In genomic region chr4:2366252-2367192, GRCh38 we compare ENCODE assay signal across 17 cellular contexts. TPM values are rescaled to one million over a fixed set of nuclear protein-coding genes. Genes with fewer than 3 reads are reported as not detected.
DNase-seq lines count a peak whose midpoint lies in the region; ATAC-seq, FAIRE-seq and TF ChIP-seq lines count a peak whose summit lies in the region.
"Had no signal": no experiment of that assay in that cellular context is flagged by ENCODE, and none has a peak within 500 bp of the region (broad histone marks: within the 10 kb centered on the region; RNA-seq: fewer than 3 reads in every experiment).

No MANE protein-coding gene starts in this region.

- H3K4me3 ChIP-seq in BLaER1 = no peak overlapping the region
- H3K4me3 ChIP-seq in K562 = no peak overlapping the region
- H3K4me3 ChIP-seq in lower lobe of right lung = no peak overlapping the region
- H3K4me3 ChIP-seq: psoas muscle, upper lobe of left lung had no signal

- no peak for TF ChIP-seq EP300 in K562 (IDR thresholded peaks at IDR 0.05; ENCODE audit: low read length)

- H3K36me3 ChIP-seq in BLaER1 = no peaks in the 10 kb centered on the region
- H3K36me3 ChIP-seq in K562 (ENCODE audit: control insufficient read depth, insufficient read depth, low read length) = peaks cover 14% of the 10 kb centered on the region; the same call in 1 of the 3 replicates
- H3K36me3 ChIP-seq in lower lobe of right lung = no peaks in the 10 kb centered on the region

- BruUV-seq in K562 (replicated peaks; lab: Mats Ljungman, UMichigan) = no TSS peak

- no peaks in the 10 kb centered on the region for H3K27me3 ChIP-seq in BLaER1
- H3K27me3 ChIP-seq in K562 (ENCODE audit: control insufficient read depth in 2 of 2, insufficient read depth in 2 of 2, low read length in 2 of 2) = no peaks in the 10 kb centered on the region
- no peaks in the 10 kb centered on the region for H3K27me3 ChIP-seq in lower lobe of right lung (ENCODE audit: low read depth)
- H3K27me3 ChIP-seq: upper lobe of left lung had no signal

- in situ Hi-C loops in K562 (cut with MboI) = no loop called here

- H2AFZ ChIP-seq in K562 (ENCODE audit: low read depth, low read length) = no peak overlapping the region

- ATAC-seq in K562 (no peak), lower lobe of right lung (no peak), Right ventricle myocardium inferior (no peak), HG03095 (IDR thresholded peaks at IDR 0.05; ENCODE audit: unreplicated experiment) (no peak), GM18517 (IDR thresholded peaks at IDR 0.05; ENCODE audit: unreplicated experiment) (no peak)
- ATAC-seq: activated CD8-positive, alpha-beta memory T cell treated with anti-CD3 and anti-CD28 coated beads, Interleukin-2, amount 10 ng/mL, durations not matched to agents 7 days and 5 days; psoas muscle had no signal

- H3K4me2 ChIP-seq in BLaER1 (peak overlapping the region; percentile 19), K562 (ENCODE audit: insufficient read depth, low read length) (no peak overlapping the region)

- POLR2A ChIA-PET in K562 (lab: Yijun Ruan, JAX) = interaction anchor here (0.6 to 1.1 kb wide), 4 partner anchors 14 to 124 kb away, joined by 3 to 4 read pairs (median 3); no protein-coding TSS in a partner anchor

- no peak for TF ChIP-seq CTCF in K562 (IDR thresholded peaks at IDR 0.05 in 2 of 3, conservative IDR thresholded peaks at IDR 0.05 in 1 of 3; ENCODE audit: insufficient read depth in 2 of 3, low read depth in 1 of 3, low read length in 3 of 3)
- no peak for TF ChIP-seq CTCF in lower lobe of right lung (IDR thresholded peaks at IDR 0.05)

- intact Hi-C loops in K562 (cut with micrococcal nuclease) (no loop called here), lower lobe of right lung (cut with DNase I) (no loop called here), Right ventricle myocardium inferior (cut with DNase I) (no loop called here)

- H3K9ac ChIP-seq in BLaER1 (no peak overlapping the region), K562 (ENCODE audit: insufficient read depth in 1 of 2, low read depth in 2 of 2, low read length in 2 of 2) (no peak overlapping the region)

- peaks cover 10% of the 10 kb centered on the region; the same call in 1 of the 2 replicates for H3K4me1 ChIP-seq in BLaER1
- H3K4me1 ChIP-seq in K562 (replicated peaks in 1 of 2; ENCODE audit: control insufficient read depth in 2 of 2, insufficient read depth in 2 of 2, low read length in 2 of 2) = peaks cover 18 to 49% of the 10 kb centered on the region in 2 experiments; a peak in 4 of 5 replicates
- H3K4me1 ChIP-seq in lower lobe of right lung = peaks cover 27% of the 10 kb centered on the region

- CTCF ChIA-PET in K562 (lab: Yijun Ruan, JAX; ENCODE audit: low intra/inter-chr PET ratio) = no interaction called here

- TF ChIP-seq RAD21 in K562 (CRISPR knock-in tag; conservative IDR thresholded peaks at IDR 0.05 in 1 of 2, IDR thresholded peaks at IDR 0.05 in 1 of 2) = no peak

- peak; percentile 65 for FAIRE-seq in K562 (lab: Jason Lieb, UNC)

- TF ChIP-seq POLR2A in K562 (conservative IDR thresholded peaks at IDR 0.05) = no peak

- H3K9me3 ChIP-seq in BLaER1 (peaks cover 16% of the 10 kb centered on the region), K562 (replicated peaks; ENCODE audit: control insufficient read depth, insufficient read depth, low read depth, low read length) (peaks cover 3% of the 10 kb centered on the region; the same call in 1 of the 2 replicates), lower lobe of right lung (peaks cover 8% of the 10 kb centered on the region)

- H4K20me1 ChIP-seq in BLaER1 (no peaks in the 10 kb centered on the region), K562 (replicated peaks; ENCODE audit: control insufficient read depth, insufficient read depth, low read length) (no peaks in the 10 kb centered on the region)

- 69% methylated on average over 20 of the region's 20 CpGs for WGBS in K562 (ENCODE audit: insufficient coverage, low coverage, missing lambda C conversion rate)

- DNase-seq in NAMALWA (ENCODE audit: low spot score) (peak; percentile 26), K562 (ENCODE audit: extremely low read depth in 1 of 4, low spot score in 3 of 4) (no peak), lower lobe of right lung (peak; percentile 38), Right ventricle myocardium inferior (ENCODE audit: missing footprints) (no peak), SIG-M5 treated with dmso at 0.1 percent for 504 hours (lab: John Stamatoyannopoulos, UW; ENCODE audit: unreplicated experiment) (no peak)
- DNase-seq: ACHN; activated CD8-positive, alpha-beta memory T cell treated with anti-CD3 and anti-CD28 coated beads, Interleukin-2, amount 10 ng/mL, durations not matched to agents 7 days and 5 days; cortex of kidney; DMS153; NCI-H187 treated with DMSO at 0.1 percent for 48 hours; psoas muscle; stimulated activated CD8-positive, alpha-beta memory T cell treated with anti-CD3 and anti-CD28 coated beads, Interleukin-4, amount 100 ng/mL, for 48 hours; upper lobe of left lung had no signal

- H3K9me1 ChIP-seq in K562 (ENCODE audit: control insufficient read depth, insufficient read depth, low read length) = no peaks in the 10 kb centered on the region

- H3K27ac ChIP-seq in BLaER1 (no peak overlapping the region), K562 (ENCODE audit: extremely low read depth, low read depth, low read length) (no peak overlapping the region), lower lobe of right lung (no peak overlapping the region)
- H3K27ac ChIP-seq: psoas muscle, upper lobe of left lung had no signal

- peaks cover 17% of the 10 kb centered on the region; the same call in 2 of the 3 replicates for H3K79me2 ChIP-seq in K562 (ENCODE audit: control insufficient read depth, insufficient read depth, low read length)

TF ChIP-seq in K562, 482 proteins besides CTCF, POLR2A, EP300 and RAD21:
- TF ChIP-seq CBFB (CRISPR knock-in tag; IDR thresholded peaks at IDR 0.05) (no peak), MYC (IDR thresholded peaks at IDR 0.05; ENCODE audit: low read depth, low read length) (no peak), MYC (CRISPR knock-in tag; IDR thresholded peaks at IDR 0.05; ENCODE audit: borderline replicate concordance, low read depth) (no peak), BCOR (IDR thresholded peaks at IDR 0.05) (no peak), ELF1 (tag; IDR thresholded peaks at IDR 0.05) (no peak), ESRRB (CRISPR knock-in tag; IDR thresholded peaks at IDR 0.05; ENCODE audit: borderline replicate concordance) (no peak), CC2D1A (IDR thresholded peaks at IDR 0.05) (no peak), RNF2 (IDR thresholded peaks at IDR 0.05) (no peak)

RNA-seq across cellular contexts. Expression of gene ZFYVE28, which starts 51.9 kb away (rescaled TPM):
- total RNA-seq in K562 (2011; cell fraction: chromatin; rRNA removed; ENCODE audit: low replicate concordance) = 99.5 and 128 TPM in 2 replicates
- 69.4 and 77.0 TPM in 2 replicates for total RNA-seq in K562 (2011; cell fraction: nucleolus; rRNA removed)
- total RNA-seq in K562 (2011; cell fraction: nucleoplasm; rRNA removed) = 69.0 and 126 TPM in 2 replicates
- total RNA-seq in K562 (2014; rRNA removed) (11.9 and 15.6 TPM in 2 replicates), K562 (2014; rRNA removed; fragmentation: Illumina TruSeq; extraction: Trizol) (5.0 and 6.1 TPM in 2 replicates), K562 (2015; rRNA removed; fragmentation: Illumina TruSeq; extraction: Trizol) (10.7 and 11.0 TPM in 2 replicates), K562 (2021) (24.8 and 25.1 TPM in 2 replicates), lower lobe of right lung (12.9 TPM), Right ventricle myocardium inferior (6.5 TPM)
- polyA plus RNA-seq in K562 (2011; rRNA removed) (8.2 and 13.7 TPM in 2 replicates), K562 (2014; fragmentation: Illumina TruSeq; extraction: Trizol) (8.9 and 10.3 TPM in 2 replicates), K562 (2014; fragmentation: Nextera tagmentation; extraction: Ambion mirVana) (1 to 10 TPM; 1.3 to 2.1 TPM), K562 (2014; rRNA removed) (16.2 and 20.0 TPM in 2 replicates)
- 10.1 and 10.3 TPM in 2 replicates for polyA plus RNA-seq in K562 (2011; cell fraction: cytosol; rRNA removed)
- polyA plus RNA-seq in K562 (2011; cell fraction: nucleus; rRNA removed) = 85.0 and 102 TPM in 2 replicates
- 15.0 and 16.5 TPM in 2 replicates for polyA plus RNA-seq in K562 (2012)
- 10.9 and 12.1 TPM in 2 replicates for polyA minus RNA-seq in K562 (2011; rRNA and poly(A)+ RNA removed)
- 7.9 and 11.7 TPM in 2 replicates for polyA minus RNA-seq in K562 (2011; cell fraction: cytosol; rRNA and poly(A)+ RNA removed)
- 20.1 and 25.1 TPM in 2 replicates for polyA minus RNA-seq in K562 (2011; cell fraction: nucleus; rRNA and poly(A)+ RNA removed)

RNA-seq across cellular contexts. Expression of gene CFAP99, which starts 52.2 kb away (rescaled TPM):
- 0.37 TPM in 1 of 2 replicates, not detected in the other for total RNA-seq in K562 (2011; cell fraction: chromatin; rRNA removed; ENCODE audit: low replicate concordance)
- 0.17 TPM in 1 of 2 replicates, not detected in the other for total RNA-seq in K562 (2011; cell fraction: nucleolus; rRNA removed)
- 0.66 TPM in 1 of 2 replicates, not detected in the other for total RNA-seq in K562 (2011; cell fraction: nucleoplasm; rRNA removed)
- total RNA-seq in K562 (2014; rRNA removed) (0.12 TPM in 1 of 2 replicates, not detected in the other), K562 (2014; rRNA removed; fragmentation: Illumina TruSeq; extraction: Trizol) (not detected in 2 replicates), K562 (2015; rRNA removed; fragmentation: Illumina TruSeq; extraction: Trizol) (not detected in 2 replicates), K562 (2021) (0.18 and 0.22 TPM in 2 replicates), lower lobe of right lung (4.3 TPM), Right ventricle myocardium inferior (not detected)
- polyA plus RNA-seq in K562 (2011; rRNA removed) (0.07 and 0.12 TPM in 2 replicates), K562 (2014; fragmentation: Illumina TruSeq; extraction: Trizol) (0.09 and 0.17 TPM in 2 replicates), K562 (2014; fragmentation: Nextera tagmentation; extraction: Ambion mirVana) (not detected), K562 (2014; rRNA removed) (not detected in 2 replicates)
- polyA plus RNA-seq in K562 (2011; cell fraction: cytosol; rRNA removed) = 0.07 and 0.12 TPM in 2 replicates
- 0.11 and 0.24 TPM in 2 replicates for polyA plus RNA-seq in K562 (2011; cell fraction: nucleus; rRNA removed)
- 0.23 and 0.32 TPM in 2 replicates for polyA plus RNA-seq in K562 (2012)
- not detected in 2 replicates for polyA minus RNA-seq in K562 (2011; rRNA and poly(A)+ RNA removed)
- polyA minus RNA-seq in K562 (2011; cell fraction: cytosol; rRNA and poly(A)+ RNA removed) = not detected in 2 replicates
- not detected in 2 replicates for polyA minus RNA-seq in K562 (2011; cell fraction: nucleus; rRNA and poly(A)+ RNA removed)
- total RNA-seq: activated CD8-positive, alpha-beta memory T cell treated with anti-CD3 and anti-CD28 coated beads, Interleukin-2, amount 10 ng/mL, durations not matched to agents 7 days and 5 days; mesothelial cell of epicardium; psoas muscle had no signal

Comparison
In these comparisons a context has a peak if more than half of its experiments do, and no peak if none do; other contexts are left out.
1. DNase-seq: peak in NAMALWA (single experiment) and lower lobe of right lung (single experiment); none in K562 (0 of 4), Right ventricle myocardium inferior (single experiment) and SIG-M5 treated with dmso at 0.1 percent for 504 hours (single experiment).